In the genomic region with DNA sequence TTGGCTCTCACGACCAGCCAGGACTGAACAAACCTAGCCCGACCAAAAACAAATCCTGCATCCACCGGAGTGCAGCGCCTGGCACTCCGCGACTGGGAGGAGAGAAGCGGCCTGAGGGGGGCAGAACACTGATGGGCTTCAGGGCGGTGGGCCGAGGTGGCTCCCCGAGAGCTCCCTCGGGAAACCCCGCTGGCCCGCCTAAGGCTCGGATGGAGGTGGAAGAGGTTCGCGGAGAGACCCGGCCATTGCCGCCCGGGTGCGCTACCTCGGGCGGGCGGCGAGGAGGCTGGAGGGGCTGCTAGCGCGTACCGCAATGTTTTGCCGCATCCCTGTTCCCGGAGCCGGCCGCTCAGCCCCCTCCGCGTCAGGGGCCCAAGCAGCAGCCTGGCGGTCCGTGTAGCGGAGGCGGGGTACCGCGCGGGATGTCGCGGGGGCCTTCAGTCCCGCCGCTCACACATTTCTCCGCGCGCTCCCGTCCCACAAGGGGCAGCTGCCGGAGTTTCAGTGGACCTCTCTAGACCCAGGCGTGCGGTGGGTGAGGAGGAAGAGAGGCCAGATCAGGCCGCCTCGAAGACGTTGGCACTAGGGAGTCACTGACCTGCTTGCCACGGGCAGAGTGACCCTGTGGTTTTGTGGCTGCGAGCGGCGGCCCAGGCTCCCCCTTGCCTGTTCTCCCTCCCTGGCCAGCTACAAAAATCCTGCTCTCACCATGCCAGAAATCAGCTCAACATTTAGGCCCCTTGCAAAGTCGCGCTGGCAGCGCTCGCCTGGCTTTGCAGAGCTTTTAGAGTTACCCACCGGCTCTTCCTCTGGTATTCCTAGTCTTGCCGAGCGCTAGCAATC, we compare ENCODE assay signal across 14 cellular contexts. TPM values are rescaled to one million over a fixed set of nuclear protein-coding genes. Genes with fewer than 3 reads are reported as not detected.
DNase-seq lines count a peak whose midpoint lies in the region; ATAC-seq and TF ChIP-seq lines count a peak whose summit lies in the region.
"Had no signal": no experiment of that assay in that cellular context is flagged by ENCODE, and none has a peak within 500 bp of the region (broad histone marks: within the 10 kb centered on the region; RNA-seq: fewer than 3 reads in every experiment).

No MANE protein-coding gene starts in this region.

- H3K4me3 ChIP-seq in dorsolateral prefrontal cortex (peak overlapping the region; percentile 33 to 70 (median 54)), tibial nerve (peak overlapping the region; percentile 19 to 54 (median 30))
- H3K4me3 ChIP-seq: mucosa of descending colon had no signal

- H3K9me3 ChIP-seq in tibial nerve = no peaks in the 10 kb centered on the region
- H3K9me3 ChIP-seq: mucosa of descending colon, Peyer's patch had no signal

- H3K4me1 ChIP-seq in tibial nerve = peaks cover 0 to 14% (median 0%) of the 10 kb centered on the region in 4 donors
- H3K4me1 ChIP-seq: Peyer's patch had no signal

- WGBS in tibial nerve, 2 donors = 0 to 34% methylated on average over 3 to 50 of the region's 65 CpGs

- peaks cover 0 to 71% (median 41%) of the 10 kb centered on the region in 45 donors for H3K27me3 ChIP-seq in dorsolateral prefrontal cortex
- peaks cover 0 to 15% of the 10 kb centered on the region in 2 donors for H3K27me3 ChIP-seq in tibial nerve
- H3K27me3 ChIP-seq: Peyer's patch had no signal

- peak in 1 of 56 donors; percentile 10 for TF ChIP-seq CTCF in dorsolateral prefrontal cortex (IDR thresholded peaks at IDR 0.05 in 54 of 56, conservative IDR thresholded peaks at IDR 0.05 in 2 of 56; ENCODE audit: low read depth in 1 of 56, partially characterized antibody in 56 of 56)
- no peak for TF ChIP-seq CTCF in tibial nerve (IDR thresholded peaks at IDR 0.05)

- no peak for ATAC-seq in HG03159 (IDR thresholded peaks at IDR 0.05; ENCODE audit: unreplicated experiment)
- ATAC-seq: HepG2 had no signal

- TF ChIP-seq POLR2A in tibial nerve (IDR thresholded peaks at IDR 0.05) = no peak

- no peak for TF ChIP-seq EP300 in tibial nerve (IDR thresholded peaks at IDR 0.05)

- H3K27ac ChIP-seq in dorsolateral prefrontal cortex = peak overlapping the region in 46 of 59 donors; percentile 0 to 80 (median 57)
- H3K27ac ChIP-seq in tibial nerve = peak overlapping the region in 1 of 4 donors; percentile 61
- H3K27ac ChIP-seq: Peyer's patch had no signal

- no peaks in the 10 kb centered on the region for H3K36me3 ChIP-seq in tibial nerve
- H3K36me3 ChIP-seq: Peyer's patch had no signal

- intact Hi-C loops in dorsolateral prefrontal cortex (cut with DNase I) = no loop called here

- DNase-seq in NCI-H1694 treated with DMSO at 0.1 percent for 48 hours (lab: John Stamatoyannopoulos, UW) = peak; percentile 5
- no peak for DNase-seq in NCI-H1694 (lab: John Stamatoyannopoulos, UW)
- DNase-seq in dorsolateral prefrontal cortex = peak in 1 of 10 donors; percentile 29
- peak; percentile 61 for DNase-seq in myocyte (ENCODE audit: low read depth)
- no peak for DNase-seq in tibial nerve (ENCODE audit: low spot score in 2 of 2)
- DNase-seq in activated CD4-positive, alpha-beta T cell treated with anti-CD3 and anti-CD28 coated beads, Interleukin-2, amount 50 U/mL, for 48 hours = no peak
- no peak for DNase-seq in OCI-M2 (lab: John Stamatoyannopoulos, UW; ENCODE audit: unreplicated experiment)
- DNase-seq: ACHN; effector memory CD4-positive, alpha-beta T cell; HCEC 1CT had no signal

RNA-seq across cellular contexts. Expression of gene SLITRK4, which starts 2.1 kb away (rescaled TPM):
- 10 to 100 TPM; 10.1 to 65.4 (median 40.5) TPM for total RNA-seq in dorsolateral prefrontal cortex
- total RNA-seq in myocyte = 2.8 and 3.5 TPM in 2 replicates
- polyA plus RNA-seq in myocyte (2012) = 2.6 TPM
- total RNA-seq in tibial nerve = 1 to 10 TPM; 1.3 to 6.9 (median 2.4) TPM
- total RNA-seq: HepG2 had no signal
- polyA plus RNA-seq: HepG2 had no signal

Comparison
In these comparisons a context has a peak if more than half of its experiments do, and no peak if none do; other contexts are left out.
1. DNase-seq: peak in NCI-H1694 treated with DMSO at 0.1 percent for 48 hours (single experiment) and myocyte (single experiment); none in NCI-H1694 (single experiment), tibial nerve (0 of 2), activated CD4-positive, alpha-beta T cell treated with anti-CD3 and anti-CD28 coated beads, Interleukin-2, amount 50 U/mL, for 48 hours (0 of 2) and OCI-M2 (single experiment).